12 cellular contexts compared by ENCODE assay signal in genomic region chr4:161577604-161578301, GRCh38.
DNase-seq lines count a peak whose midpoint lies in the region; ATAC-seq, FAIRE-seq and TF ChIP-seq lines count a peak whose summit lies in the region.
"Had no signal": no experiment of that assay in that cellular context is flagged by ENCODE, and none has a peak within 500 bp of the region (broad histone marks: within the 10 kb centered on the region; RNA-seq: fewer than 3 reads in every experiment).

No MANE protein-coding gene starts in this region.

- intact Hi-C loops in pancreas (cut with DNase I) (no loop called here), left cardiac atrium (cut with DNase I) (no loop called here)

- H3K9ac ChIP-seq in fibroblast of lung (ENCODE audit: insufficient read depth, low read length) = no peak overlapping the region

- H3K9me3 ChIP-seq in fibroblast of lung (ENCODE audit: control insufficient read depth, insufficient read depth, low read depth, low read length) = no peaks in the 10 kb centered on the region
- H3K9me3 ChIP-seq in pancreas = no peaks in the 10 kb centered on the region

- H2AFZ ChIP-seq in fibroblast of lung (ENCODE audit: low read length) = no peak overlapping the region

- ATAC-seq in pancreas (no peak), left cardiac atrium (no peak), HG02678 (IDR thresholded peaks at IDR 0.05; ENCODE audit: unreplicated experiment) (no peak)
- ATAC-seq: stimulated activated naive CD8-positive, alpha-beta T cell treated with anti-CD3 and anti-CD28 coated beads, Interleukin-15, Interleukin-2, amounts not matched to agents 100 U/mL and 50 U/mL, for 24 hours had no signal

- FAIRE-seq in pancreas (lab: Jason Lieb, UNC) = peak; percentile 70

- H3K27me3 ChIP-seq in fibroblast of lung (ENCODE audit: control insufficient read depth, insufficient read depth, low read length) (no peaks in the 10 kb centered on the region), pancreas (no peaks in the 10 kb centered on the region)

- in situ Hi-C loops in SK-MEL-5 (cut with HindIII; ENCODE audit: low pct_unique_long_range_greater_than_20kb, low sequenced_read_pairs) = no loop called here

- H3K27ac ChIP-seq in fibroblast of lung (ENCODE audit: insufficient read depth, low read length) = no peak overlapping the region
- no peak overlapping the region for H3K27ac ChIP-seq in pancreas

- no peak for TF ChIP-seq CTCF in fibroblast of lung (conservative IDR thresholded peaks at IDR 0.05 in 1 of 2, IDR thresholded peaks at IDR 0.05 in 1 of 2; ENCODE audit: low read depth in 1 of 2, low read length in 2 of 2)
- no peak for TF ChIP-seq CTCF in pancreas (IDR thresholded peaks at IDR 0.05)

- H3K4me3 ChIP-seq in fibroblast of lung (replicated peaks in 1 of 4; ENCODE audit: control extremely low read depth in 1 of 4, insufficient read depth in 1 of 4, low read depth in 3 of 4, low read length in 4 of 4) = peak overlapping the region in 1 of 4 experiments; percentile 21
- H3K4me3 ChIP-seq in pancreas = no peak overlapping the region
- H3K4me3 ChIP-seq: HAP-1 had no signal

- WGBS in pancreas, 2 donors = 64 to 71% methylated on average over 5 of the region's 5 CpGs

- no peaks in the 10 kb centered on the region for H3K79me2 ChIP-seq in fibroblast of lung (ENCODE audit: control insufficient read depth, insufficient read depth, low read length)

- no peaks in the 10 kb centered on the region for H3K4me1 ChIP-seq in fibroblast of lung (ENCODE audit: control insufficient read depth, extremely low read depth, insufficient read depth, low read length)
- no peaks in the 10 kb centered on the region for H3K4me1 ChIP-seq in pancreas

- H3K4me2 ChIP-seq in fibroblast of lung (ENCODE audit: extremely low read depth, insufficient read depth, low read length) = no peak overlapping the region

- DNase-seq in EL (peak; percentile 24), SK-MEL-5 (ENCODE audit: low read depth, low spot score) (peak; percentile 56), fibroblast of lung (ENCODE audit: low read depth in 2 of 2) (peak; percentile 60 to 80), pancreas (no peak), KG1 (lab: John Stamatoyannopoulos, UW) (no peak), SHP77 treated with DMSO at 0.1 percent for 48 hours (lab: John Stamatoyannopoulos, UW) (no peak), left cardiac atrium (no peak)
- DNase-seq: activated CD8-positive, alpha-beta memory T cell treated with anti-CD3 and anti-CD28 coated beads, Interleukin-2, amount 50 U/mL, for 4 hours; DND-41; stimulated activated naive CD8-positive, alpha-beta T cell treated with anti-CD3 and anti-CD28 coated beads, Interleukin-15, Interleukin-2, amounts not matched to agents 100 U/mL and 50 U/mL, for 24 hours had no signal

- H3K36me3 ChIP-seq in fibroblast of lung (ENCODE audit: control insufficient read depth, insufficient read depth, low read length) (no peaks in the 10 kb centered on the region), pancreas (no peaks in the 10 kb centered on the region)
- H3K36me3 ChIP-seq: HAP-1 had no signal

- no peaks in the 10 kb centered on the region for H4K20me1 ChIP-seq in fibroblast of lung (ENCODE audit: control insufficient read depth, extremely low read depth, insufficient read depth, low read length)

Comparison
In these comparisons a context has a peak if more than half of its experiments do, and no peak if none do; other contexts are left out.
1. DNase-seq: peak in EL (single experiment), SK-MEL-5 (single experiment) and fibroblast of lung (2 of 2); none in pancreas (0 of 6), KG1 (single experiment), SHP77 treated with DMSO at 0.1 percent for 48 hours (single experiment) and left cardiac atrium (single experiment).